In genomic region chr2:239401450-239402227, GRCh38 we compare ENCODE assay signal across 1 cellular context.
TF ChIP-seq lines count a peak whose summit lies in the region.

No MANE protein-coding gene starts in this region.

TF ChIP-seq in K562, 482 proteins besides CTCF, POLR2A, EP300 and RAD21 (continued from another document and continues in another):
- peak; percentile 90 for TF ChIP-seq PKNOX1 (IDR thresholded peaks at IDR 0.05)
- no peak for TF ChIP-seq MYBL2 (IDR thresholded peaks at IDR 0.05; ENCODE audit: low read depth)
- TF ChIP-seq MYBL2 (CRISPR knock-in tag; IDR thresholded peaks at IDR 0.05; ENCODE audit: borderline replicate concordance) = no peak
- TF ChIP-seq GTF2A2 (tag; IDR thresholded peaks at IDR 0.05) = no peak
- TF ChIP-seq CCNT2 (IDR thresholded peaks at IDR 0.05; ENCODE audit: borderline replicate concordance, extremely low read depth, insufficient read length, low read depth, low read length) = no peak
- peak; percentile 72 for TF ChIP-seq HCFC1 (IDR thresholded peaks at IDR 0.05; ENCODE audit: low read depth, low read length)
- TF ChIP-seq SAP30 (IDR thresholded peaks at IDR 0.05; ENCODE audit: borderline replicate concordance, insufficient read depth, low read depth, low read length, poor library complexity, severe bottlenecking) = no peak
- no peak for TF ChIP-seq SREBF2 (CRISPR knock-in tag; IDR thresholded peaks at IDR 0.05)
- no peak for TF ChIP-seq ZNF436 (CRISPR knock-in tag; IDR thresholded peaks at IDR 0.05)
- TF ChIP-seq MYC (IDR thresholded peaks at IDR 0.05; ENCODE audit: low read depth, low read length) = peak; percentile 90
- peak; percentile 26; the same call in 1 of the 2 replicates for TF ChIP-seq MYC (CRISPR knock-in tag; IDR thresholded peaks at IDR 0.05; ENCODE audit: borderline replicate concordance, low read depth)
- TF ChIP-seq ZNF277 (CRISPR knock-in tag; IDR thresholded peaks at IDR 0.05; ENCODE audit: borderline replicate concordance) = no peak
- TF ChIP-seq ZNF589 (CRISPR knock-in tag; IDR thresholded peaks at IDR 0.05; ENCODE audit: low read depth) = 0 out of 2 replicates have a peak, but pooled peaks have one; percentile 29
- no peak for TF ChIP-seq RBM25 (IDR thresholded peaks at IDR 0.05; ENCODE audit: low read depth, low read length, severe bottlenecking)
- no peak for TF ChIP-seq XRCC3 (IDR thresholded peaks at IDR 0.05)
- no peak for TF ChIP-seq HMBOX1 (IDR thresholded peaks at IDR 0.05)
- TF ChIP-seq MED1 (CRISPR knock-in tag; IDR thresholded peaks at IDR 0.05; ENCODE audit: borderline replicate concordance) = no peak
- TF ChIP-seq RBM14 (IDR thresholded peaks at IDR 0.05; ENCODE audit: borderline replicate concordance, insufficient read depth, low read depth, low read length) = no peak
- TF ChIP-seq ERF (CRISPR knock-in tag; IDR thresholded peaks at IDR 0.05) = peak; percentile 65; the same call in 1 of the 2 replicates
- peak; percentile 60 for TF ChIP-seq ZNF121 (CRISPR knock-in tag; conservative IDR thresholded peaks at IDR 0.05)
- no peak for TF ChIP-seq IRF9 (tag; IDR thresholded peaks at IDR 0.05)
- no peak for TF ChIP-seq ZNF699 (CRISPR knock-in tag; IDR thresholded peaks at IDR 0.05; ENCODE audit: insufficient replicate concordance)
- TF ChIP-seq MYNN (IDR thresholded peaks at IDR 0.05) = no peak
- TF ChIP-seq MYNN (CRISPR knock-in tag; IDR thresholded peaks at IDR 0.05) = no peak
- peak; percentile 48; the same call in 1 of the 2 replicates for TF ChIP-seq ZNF175 (CRISPR knock-in tag; IDR thresholded peaks at IDR 0.05; ENCODE audit: low read depth)
- no peak for TF ChIP-seq TEAD4 (IDR thresholded peaks at IDR 0.05; ENCODE audit: low read length)
- TF ChIP-seq TEAD4 (CRISPR knock-in tag; IDR thresholded peaks at IDR 0.05; ENCODE audit: borderline replicate concordance) = no peak
- no peak for TF ChIP-seq RREB1 (CRISPR knock-in tag; IDR thresholded peaks at IDR 0.05)
- TF ChIP-seq SLC30A9 (CRISPR knock-in tag; IDR thresholded peaks at IDR 0.05) = no peak
- no peak for TF ChIP-seq ZNF347 (CRISPR knock-in tag; IDR thresholded peaks at IDR 0.05; ENCODE audit: low read depth)
- TF ChIP-seq RAD51 (IDR thresholded peaks at IDR 0.05; ENCODE audit: borderline replicate concordance, low read depth) = peak; percentile 96
- TF ChIP-seq TCF7L2 (IDR thresholded peaks at IDR 0.05; ENCODE audit: low read depth, low read length) = no peak
- TF ChIP-seq PHF21A (IDR thresholded peaks at IDR 0.05; ENCODE audit: borderline replicate concordance, low read depth) = no peak
- no peak for TF ChIP-seq BDP1 (IDR thresholded peaks at IDR 0.05; ENCODE audit: insufficient read depth, insufficient read length)
- no peak for TF ChIP-seq NR2F6 (CRISPR knock-in tag; IDR thresholded peaks at IDR 0.05)
- peak; percentile 58 to 71; a peak in 3 of 4 replicates for TF ChIP-seq NONO (IDR thresholded peaks at IDR 0.05; ENCODE audit: low read depth in 2 of 2, low read length in 1 of 2)
- TF ChIP-seq L3MBTL2 (IDR thresholded peaks at IDR 0.05) = peak; percentile 97
- TF ChIP-seq E4F1 (CRISPR knock-in tag; IDR thresholded peaks at IDR 0.05; ENCODE audit: borderline replicate concordance) = no peak
- peak; percentile 92 for TF ChIP-seq NR3C1 (CRISPR knock-in tag; IDR thresholded peaks at IDR 0.05)
- no peak for TF ChIP-seq ZFP30 (CRISPR knock-in tag; IDR thresholded peaks at IDR 0.05; ENCODE audit: borderline replicate concordance)
- TF ChIP-seq BRD4 (IDR thresholded peaks at IDR 0.05) = no peak
- peak; percentile 50; the same call in 1 of the 2 replicates for TF ChIP-seq NFIC (IDR thresholded peaks at IDR 0.05)
- TF ChIP-seq ELF4 (CRISPR knock-in tag; IDR thresholded peaks at IDR 0.05) = 0 out of 2 replicates have a peak, but pooled peaks have one; percentile 15
- no peak; the same call in 1 of the 2 replicates for TF ChIP-seq KAT7 (CRISPR knock-in tag; IDR thresholded peaks at IDR 0.05; ENCODE audit: borderline replicate concordance)
- TF ChIP-seq TCF3 (CRISPR knock-in tag; IDR thresholded peaks at IDR 0.05) = peak; percentile 32
- no peak for TF ChIP-seq HBP1 (CRISPR knock-in tag; IDR thresholded peaks at IDR 0.05)
- no peak for TF ChIP-seq KHSRP (IDR thresholded peaks at IDR 0.05)
- TF ChIP-seq GABPB2 (CRISPR knock-in tag; conservative IDR thresholded peaks at IDR 0.05) = no peak
- no peak for TF ChIP-seq ZNF707 (CRISPR knock-in tag; conservative IDR thresholded peaks at IDR 0.05)
- TF ChIP-seq ZBTB1 (CRISPR knock-in tag; IDR thresholded peaks at IDR 0.05; ENCODE audit: borderline replicate concordance, low read depth) = no peak
- TF ChIP-seq RB1 (IDR thresholded peaks at IDR 0.05; ENCODE audit: low read depth) = peak; percentile 91
- peak; percentile 87 for TF ChIP-seq E2F4 (CRISPR knock-in tag; IDR thresholded peaks at IDR 0.05; ENCODE audit: low read depth)
- TF ChIP-seq HDAC2 (IDR thresholded peaks at IDR 0.05) = no peak
- TF ChIP-seq DEAF1 (CRISPR knock-in tag; IDR thresholded peaks at IDR 0.05) = no peak
- peak; percentile 91 for TF ChIP-seq TAF7 (tag; IDR thresholded peaks at IDR 0.05)
- no peak for TF ChIP-seq ZNF384 (IDR thresholded peaks at IDR 0.05; ENCODE audit: low read depth, low read length)
